In the genomic region with DNA sequence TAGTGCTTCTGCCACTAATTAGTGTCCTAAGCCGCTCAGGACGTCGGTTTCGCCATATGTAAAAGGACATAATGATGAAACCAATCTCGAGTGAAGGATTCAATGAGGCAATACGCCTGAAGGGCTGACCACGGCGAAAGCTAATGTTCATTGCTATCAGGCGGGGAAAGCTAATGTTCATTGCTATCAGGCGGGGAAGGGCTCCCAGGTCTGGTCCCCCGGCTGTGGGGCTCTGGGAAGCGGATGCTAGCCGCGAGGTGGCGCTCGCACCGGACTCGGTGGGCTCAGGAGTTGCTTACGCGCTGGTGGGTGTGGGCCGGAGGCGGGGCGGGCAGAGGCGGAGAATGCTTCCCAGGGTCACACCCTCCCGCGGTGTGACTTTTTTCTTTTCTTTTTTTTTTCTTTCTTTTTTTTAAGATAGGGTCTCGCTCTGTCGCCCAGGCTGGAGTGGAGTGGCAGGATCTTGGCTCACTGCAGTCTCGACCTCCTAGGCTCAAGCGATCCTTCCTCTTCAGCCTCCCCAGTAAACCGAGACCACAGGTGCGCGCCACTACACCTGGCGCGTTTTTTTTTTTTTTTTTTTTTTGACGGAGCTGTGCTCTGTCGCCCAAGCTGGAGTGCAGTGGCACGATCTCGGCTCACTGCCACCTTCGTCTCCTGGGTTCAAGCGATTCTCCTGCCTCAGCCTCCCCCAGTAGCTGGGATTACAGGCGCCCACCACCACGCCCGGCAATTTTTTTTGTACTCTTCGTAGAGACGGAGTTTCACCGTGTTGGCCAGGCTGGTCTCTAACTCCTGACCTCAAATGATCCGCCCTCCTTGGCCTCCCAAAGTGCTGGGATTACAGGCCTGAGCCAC, we compare ENCODE assay signal across 9 cellular contexts. TPM values are rescaled to one million over a fixed set of nuclear protein-coding genes. Genes with fewer than 3 reads are reported as not detected.
DNase-seq lines count a peak whose midpoint lies in the region; ATAC-seq, FAIRE-seq and TF ChIP-seq lines count a peak whose summit lies in the region.
"Had no signal": no experiment of that assay in that cellular context is flagged by ENCODE, and none has a peak within 500 bp of the region (broad histone marks: within the 10 kb centered on the region; RNA-seq: fewer than 3 reads in every experiment).

No MANE protein-coding gene starts in this region.

- no peaks in the 10 kb centered on the region for H3K9me3 Mint-ChIP-seq in activated CD4-positive, alpha-beta T cell treated with anti-CD3 and anti-CD28 coated beads, Interleukin-2, amount 10 ng/mL, durations not matched to agents 7 days and 5 days

- no peaks in the 10 kb centered on the region for H3K36me3 ChIP-seq in HepG2 (replicated peaks in 1 of 2; ENCODE audit: control insufficient read depth in 1 of 2, insufficient read depth in 2 of 2, low read length in 2 of 2)

- H3K4me3 ChIP-seq in HepG2 (replicated peaks in 1 of 3; ENCODE audit: insufficient read depth in 1 of 3, low read depth in 2 of 3, low read length in 3 of 3) = 0 out of 6 replicates have a peak overlapping the region, but pooled peaks of 1 of the 3 experiments have one; percentile 11

- intact Hi-C loops in HepG2 (cut with micrococcal nuclease; ENCODE audit: unreplicated experiment) = loop anchor here (1.0 kb wide), 2 partner anchors 28 to 35 kb away; a partner anchor contains a TSS

- no peak overlapping the region for H3K9ac ChIP-seq in HepG2 (ENCODE audit: insufficient read depth, low read depth, low read length)

- peak overlapping the region; percentile 63 for H3K4me3 Mint-ChIP-seq in activated CD4-positive, alpha-beta T cell treated with anti-CD3 and anti-CD28 coated beads, Interleukin-2, amount 10 ng/mL, durations not matched to agents 7 days and 5 days

- peak; percentile 77 for FAIRE-seq in HepG2 (lab: Jason Lieb, UNC)

- peak; percentile 91 for TF ChIP-seq CTCF in HepG2 (CRISPR knock-in tag; IDR thresholded peaks at IDR 0.05)

- no peaks in the 10 kb centered on the region for H4K20me1 ChIP-seq in HepG2 (ENCODE audit: insufficient read depth, low read length)

- H3K36me3 Mint-ChIP-seq in activated CD4-positive, alpha-beta T cell treated with anti-CD3 and anti-CD28 coated beads, Interleukin-2, amount 10 ng/mL, durations not matched to agents 7 days and 5 days (ENCODE audit: low read depth) = no peaks in the 10 kb centered on the region

- DNase-seq in EL (peak; percentile 89), NCI-H460 (ENCODE audit: extremely low read depth, low read depth) (peak; percentile 89), cortex of kidney (lab: John Stamatoyannopoulos, UW) (peak; percentile 25), HepG2 (ENCODE audit: low spot score) (peak; percentile 64)
- DNase-seq in activated CD4-positive, alpha-beta T cell treated with anti-CD3 and anti-CD28 coated beads, Interleukin-2, amount 10 ng/mL, durations not matched to agents 7 days and 5 days = peak; percentile 87
- DNase-seq in stimulated activated CD4-positive, alpha-beta T cell treated with anti-CD3 and anti-CD28 coated beads, Interleukin-4, amount 100 ng/mL, for 4 hours = peak; percentile 86 to 88

- H3K9me3 ChIP-seq in HepG2 (ENCODE audit: low read length) = no peaks in the 10 kb centered on the region

- 20% methylated on average over 41 of the region's 48 CpGs for WGBS in HepG2 (ENCODE audit: low lambda C conversion rate)

- no peak overlapping the region for H3K27ac ChIP-seq in HepG2 (ENCODE audit: extremely low read length, insufficient read depth, low read length)

- ATAC-seq in HG03103 (IDR thresholded peaks at IDR 0.05; ENCODE audit: low read depth, unreplicated experiment) (peak; percentile 52), HepG2 (peak; percentile 95), GM21390 (IDR thresholded peaks at IDR 0.05; ENCODE audit: unreplicated experiment) (no peak)

- no peaks in the 10 kb centered on the region for H3K79me2 ChIP-seq in HepG2 (ENCODE audit: insufficient read depth, low read length)

- H3K27ac Mint-ChIP-seq in activated CD4-positive, alpha-beta T cell treated with anti-CD3 and anti-CD28 coated beads, Interleukin-2, amount 10 ng/mL, durations not matched to agents 7 days and 5 days = peak overlapping the region; percentile 65

- TF ChIP-seq EP300 in HepG2 (IDR thresholded peaks at IDR 0.05; ENCODE audit: low read depth in 2 of 2, low read length in 2 of 2) (no peak), HepG2 (CRISPR knock-in tag; IDR thresholded peaks at IDR 0.05; ENCODE audit: borderline replicate concordance) (no peak)

- H2AFZ ChIP-seq in HepG2 (ENCODE audit: low read length) = no peak overlapping the region

- no peak overlapping the region; the same call in 1 of the 2 replicates for H3K4me2 ChIP-seq in HepG2 (ENCODE audit: low read depth, low read length)

- POLR2A ChIA-PET in activated CD4-positive, alpha-beta T cell treated with anti-CD3 and anti-CD28 coated beads, Interleukin-2, amount 10 ng/mL, durations not matched to agents 7 days and 5 days (lab: Charles Lee) = no interaction called here
- POLR2A ChIA-PET in HepG2 (lab: Yijun Ruan, JAX) = no interaction called here

- CTCF ChIA-PET in activated CD4-positive, alpha-beta T cell treated with anti-CD3 and anti-CD28 coated beads, Interleukin-2, amount 10 ng/mL, durations not matched to agents 7 days and 5 days (lab: Charles Lee) = interaction anchor here (0.6 to 5.3 kb wide), 28 partner anchors 11 to 1366 kb away, joined by 3 to 31 read pairs (median 4); a partner anchor contains a TSS
- CTCF ChIA-PET in HepG2 (lab: Yijun Ruan, JAX; ENCODE audit: low intra/inter-chr PET ratio, low total read pairs) = interaction anchor here (0.6 to 2.8 kb wide), 7 partner anchors 9 to 182 kb away, joined by 3 to 23 read pairs (median 3); a partner anchor contains a TSS

- peaks cover 24% of the 10 kb centered on the region for H3K4me1 Mint-ChIP-seq in activated CD4-positive, alpha-beta T cell treated with anti-CD3 and anti-CD28 coated beads, Interleukin-2, amount 10 ng/mL, durations not matched to agents 7 days and 5 days

- no peak for TF ChIP-seq POLR2A in HepG2 (IDR thresholded peaks at IDR 0.05; ENCODE audit: insufficient read depth in 1 of 2, low read depth in 2 of 2, low read length in 2 of 2)

- BruUV-seq in HepG2 (replicated peaks; lab: Mats Ljungman, UMichigan) = no TSS peak

- peaks cover 12% of the 10 kb centered on the region; the same call in 1 of the 2 replicates for H3K4me1 ChIP-seq in HepG2 (ENCODE audit: insufficient read depth, low read length)

- in situ Hi-C loops in HepG2 (cut with HindIII; ENCODE audit: extremely low pct_ligation_motif_present, low pct_unique_long_range_greater_than_20kb) = loop anchor here (5.0 kb wide), 1 partner anchor 35 kb away; no protein-coding TSS in a partner anchor

- peaks cover 50% of the 10 kb centered on the region for H3K27me3 Mint-ChIP-seq in activated CD4-positive, alpha-beta T cell treated with anti-CD3 and anti-CD28 coated beads, Interleukin-2, amount 10 ng/mL, durations not matched to agents 7 days and 5 days

- peak; percentile 70 for TF ChIP-seq RAD21 in HepG2 (CRISPR knock-in tag; IDR thresholded peaks at IDR 0.05)

- H3K27me3 ChIP-seq in HepG2 (ENCODE audit: control insufficient read depth in 1 of 2, insufficient read depth in 2 of 2, low read length in 2 of 2) = peaks cover 4 to 68% of the 10 kb centered on the region in 2 experiments; a peak in 4 of 5 replicates

RNA-seq across cellular contexts. Expression of a gene that starts 1.1 kb away (rescaled TPM):
- total RNA-seq in NCI-H460 (2014; rRNA removed; shearing (Covaris generic)) = 0.27 and 0.29 TPM in 2 replicates
- polyA plus RNA-seq in NCI-H460 (2014; cell fraction: nucleus; rRNA removed) = 1.5 and 2.2 TPM in 2 replicates
- total RNA-seq in activated CD4-positive, alpha-beta T cell treated with anti-CD3 and anti-CD28 coated beads, Interleukin-2, amount 10 ng/mL, durations not matched to agents 7 days and 5 days = under 1 TPM; 0.07 to 0.15 TPM
- 0.06 and 0.27 TPM in 2 replicates for total RNA-seq in HepG2 (2016; rRNA removed; fragmentation: Illumina TruSeq; extraction: Trizol)
- not detected in 2 replicates for total RNA-seq in HepG2 (2016; cell fraction: cytosol; rRNA removed; fragmentation: Illumina TruSeq; extraction: Trizol; ENCODE audit: low read depth)
- 0.09 TPM in 1 of 2 replicates, not detected in the other for total RNA-seq in HepG2 (2016; cell fraction: insoluble cytoplasmic fraction; rRNA removed; fragmentation: Illumina TruSeq; extraction: Trizol)
- total RNA-seq in HepG2 (2016; cell fraction: membrane; rRNA removed; fragmentation: Illumina TruSeq; extraction: Trizol) = 0.07 TPM in 1 of 2 replicates, not detected in the other
- not detected in 2 replicates for total RNA-seq in HepG2 (2016; cell fraction: nucleus; rRNA removed; fragmentation: Illumina TruSeq; extraction: Trizol)
- polyA plus RNA-seq in HepG2 (2011; rRNA removed) = 0.39 and 0.41 TPM in 2 replicates
- 0.12 and 0.20 TPM in 2 replicates for polyA plus RNA-seq in HepG2 (2011; cell fraction: cytosol; rRNA removed)
- polyA plus RNA-seq in HepG2 (2011; cell fraction: nucleus; rRNA removed) = 1.7 and 2.6 TPM in 2 replicates
- 0.03 and 0.21 TPM in 2 replicates for polyA plus RNA-seq in HepG2 (2012)
- polyA plus RNA-seq in HepG2 (2016; cell fraction: cytosol; fragmentation: Illumina TruSeq; extraction: Trizol; ENCODE audit: low read depth) = 0.10 TPM in 1 of 2 replicates, not detected in the other
- polyA plus RNA-seq in HepG2 (2016; cell fraction: insoluble cytoplasmic fraction; fragmentation: Illumina TruSeq; extraction: Trizol; ENCODE audit: low read depth) = not detected in 2 replicates
- polyA plus RNA-seq in HepG2 (2016; cell fraction: membrane; fragmentation: Illumina TruSeq; extraction: Trizol; ENCODE audit: low read depth) = 0.06 and 0.17 TPM in 2 replicates
- polyA plus RNA-seq in HepG2 (2016; cell fraction: nucleus; fragmentation: Illumina TruSeq; extraction: Trizol; ENCODE audit: insufficient read depth, low read depth) = 0.79 and 1.1 TPM in 2 replicates
- 0.20 and 0.98 TPM in 2 replicates for polyA minus RNA-seq in HepG2 (2011; rRNA and poly(A)+ RNA removed; ENCODE audit: low replicate concordance)
- polyA minus RNA-seq in HepG2 (2011; cell fraction: cytosol; rRNA and poly(A)+ RNA removed) = not detected in 2 replicates
- polyA minus RNA-seq in HepG2 (2011; cell fraction: nucleus; rRNA and poly(A)+ RNA removed) = 0.13 and 0.50 TPM in 2 replicates

RNA-seq across cellular contexts. Expression of a gene that starts 28.0 kb away (rescaled TPM):
- not detected in 2 replicates for total RNA-seq in NCI-H460 (2014; rRNA removed; shearing (Covaris generic))
- polyA plus RNA-seq in NCI-H460 (2014; cell fraction: nucleus; rRNA removed) = 0.38 TPM in 1 of 2 replicates, not detected in the other
- not detected for total RNA-seq in activated CD4-positive, alpha-beta T cell treated with anti-CD3 and anti-CD28 coated beads, Interleukin-2, amount 10 ng/mL, durations not matched to agents 7 days and 5 days
- total RNA-seq in HepG2 (2016; rRNA removed; fragmentation: Illumina TruSeq; extraction: Trizol) = not detected in 2 replicates
- not detected in 2 replicates for total RNA-seq in HepG2 (2016; cell fraction: cytosol; rRNA removed; fragmentation: Illumina TruSeq; extraction: Trizol; ENCODE audit: low read depth)
- not detected in 2 replicates for total RNA-seq in HepG2 (2016; cell fraction: insoluble cytoplasmic fraction; rRNA removed; fragmentation: Illumina TruSeq; extraction: Trizol)
- not detected in 2 replicates for total RNA-seq in HepG2 (2016; cell fraction: membrane; rRNA removed; fragmentation: Illumina TruSeq; extraction: Trizol)
- not detected in 2 replicates for total RNA-seq in HepG2 (2016; cell fraction: nucleus; rRNA removed; fragmentation: Illumina TruSeq; extraction: Trizol)
- polyA plus RNA-seq in HepG2 (2011; rRNA removed) = not detected in 2 replicates
- polyA plus RNA-seq in HepG2 (2011; cell fraction: cytosol; rRNA removed) = not detected in 2 replicates
- polyA plus RNA-seq in HepG2 (2011; cell fraction: nucleus; rRNA removed) = not detected in 2 replicates
- not detected in 2 replicates for polyA plus RNA-seq in HepG2 (2012)
- polyA plus RNA-seq in HepG2 (2016; cell fraction: cytosol; fragmentation: Illumina TruSeq; extraction: Trizol; ENCODE audit: low read depth) = not detected in 2 replicates
- polyA plus RNA-seq in HepG2 (2016; cell fraction: insoluble cytoplasmic fraction; fragmentation: Illumina TruSeq; extraction: Trizol; ENCODE audit: low read depth) = not detected in 2 replicates
- not detected in 2 replicates for polyA plus RNA-seq in HepG2 (2016; cell fraction: membrane; fragmentation: Illumina TruSeq; extraction: Trizol; ENCODE audit: low read depth)
- polyA plus RNA-seq in HepG2 (2016; cell fraction: nucleus; fragmentation: Illumina TruSeq; extraction: Trizol; ENCODE audit: insufficient read depth, low read depth) = not detected in 2 replicates
- not detected in 2 replicates for polyA minus RNA-seq in HepG2 (2011; rRNA and poly(A)+ RNA removed; ENCODE audit: low replicate concordance)
- not detected in 2 replicates for polyA minus RNA-seq in HepG2 (2011; cell fraction: cytosol; rRNA and poly(A)+ RNA removed)
- polyA minus RNA-seq in HepG2 (2011; cell fraction: nucleus; rRNA and poly(A)+ RNA removed) = not detected in 2 replicates
- polyA plus RNA-seq: urinary bladder had no signal

RNA-seq across cellular contexts. Expression of a gene that starts 31.8 kb away (rescaled TPM):
- 5.5 and 6.0 TPM in 2 replicates for total RNA-seq in NCI-H460 (2014; rRNA removed; shearing (Covaris generic))
- polyA plus RNA-seq in NCI-H460 (2014; cell fraction: nucleus; rRNA removed) = 15.9 and 19.0 TPM in 2 replicates
- 1 to 10 TPM; 1.9 to 2.0 TPM for total RNA-seq in activated CD4-positive, alpha-beta T cell treated with anti-CD3 and anti-CD28 coated beads, Interleukin-2, amount 10 ng/mL, durations not matched to agents 7 days and 5 days
- total RNA-seq in HepG2 (2016; rRNA removed; fragmentation: Illumina TruSeq; extraction: Trizol) = not detected in 2 replicates
- total RNA-seq in HepG2 (2016; cell fraction: cytosol; rRNA removed; fragmentation: Illumina TruSeq; extraction: Trizol; ENCODE audit: low read depth) = not detected in 2 replicates
- total RNA-seq in HepG2 (2016; cell fraction: insoluble cytoplasmic fraction; rRNA removed; fragmentation: Illumina TruSeq; extraction: Trizol) = not detected in 2 replicates
- total RNA-seq in HepG2 (2016; cell fraction: membrane; rRNA removed; fragmentation: Illumina TruSeq; extraction: Trizol) = not detected in 2 replicates
- total RNA-seq in HepG2 (2016; cell fraction: nucleus; rRNA removed; fragmentation: Illumina TruSeq; extraction: Trizol) = not detected in 2 replicates
- not detected in 2 replicates for polyA plus RNA-seq in HepG2 (2011; rRNA removed)
- not detected in 2 replicates for polyA plus RNA-seq in HepG2 (2011; cell fraction: cytosol; rRNA removed)
- polyA plus RNA-seq in HepG2 (2011; cell fraction: nucleus; rRNA removed) = not detected in 2 replicates
- not detected in 2 replicates for polyA plus RNA-seq in HepG2 (2012)
- polyA plus RNA-seq in HepG2 (2016; cell fraction: cytosol; fragmentation: Illumina TruSeq; extraction: Trizol; ENCODE audit: low read depth) = not detected in 2 replicates
- not detected in 2 replicates for polyA plus RNA-seq in HepG2 (2016; cell fraction: insoluble cytoplasmic fraction; fragmentation: Illumina TruSeq; extraction: Trizol; ENCODE audit: low read depth)
- not detected in 2 replicates for polyA plus RNA-seq in HepG2 (2016; cell fraction: membrane; fragmentation: Illumina TruSeq; extraction: Trizol; ENCODE audit: low read depth)
- not detected in 2 replicates for polyA plus RNA-seq in HepG2 (2016; cell fraction: nucleus; fragmentation: Illumina TruSeq; extraction: Trizol; ENCODE audit: insufficient read depth, low read depth)
- 0.08 and 0.19 TPM in 2 replicates for polyA minus RNA-seq in HepG2 (2011; rRNA and poly(A)+ RNA removed; ENCODE audit: low replicate concordance)
- not detected in 2 replicates for polyA minus RNA-seq in HepG2 (2011; cell fraction: cytosol; rRNA and poly(A)+ RNA removed)
- polyA minus RNA-seq in HepG2 (2011; cell fraction: nucleus; rRNA and poly(A)+ RNA removed) = not detected in 2 replicates

RNA-seq across cellular contexts. Expression of a gene that starts 33.5 kb away (rescaled TPM):
- 0.17 and 0.42 TPM in 2 replicates for total RNA-seq in NCI-H460 (2014; rRNA removed; shearing (Covaris generic))
- 0.10 and 0.72 TPM in 2 replicates for polyA plus RNA-seq in NCI-H460 (2014; cell fraction: nucleus; rRNA removed)
- under 1 TPM in 1 of 2 experiments, not detected in 1; 0.05 TPM for total RNA-seq in activated CD4-positive, alpha-beta T cell treated with anti-CD3 and anti-CD28 coated beads, Interleukin-2, amount 10 ng/mL, durations not matched to agents 7 days and 5 days
- total RNA-seq in HepG2 (2016; rRNA removed; fragmentation: Illumina TruSeq; extraction: Trizol) = not detected in 2 replicates
- total RNA-seq in HepG2 (2016; cell fraction: cytosol; rRNA removed; fragmentation: Illumina TruSeq; extraction: Trizol; ENCODE audit: low read depth) = not detected in 2 replicates
- not detected in 2 replicates for total RNA-seq in HepG2 (2016; cell fraction: insoluble cytoplasmic fraction; rRNA removed; fragmentation: Illumina TruSeq; extraction: Trizol)
- not detected in 2 replicates for total RNA-seq in HepG2 (2016; cell fraction: membrane; rRNA removed; fragmentation: Illumina TruSeq; extraction: Trizol)
- not detected in 2 replicates for total RNA-seq in HepG2 (2016; cell fraction: nucleus; rRNA removed; fragmentation: Illumina TruSeq; extraction: Trizol)
- not detected in 2 replicates for polyA plus RNA-seq in HepG2 (2011; rRNA removed)
- polyA plus RNA-seq in HepG2 (2011; cell fraction: cytosol; rRNA removed) = not detected in 2 replicates
- not detected in 2 replicates for polyA plus RNA-seq in HepG2 (2011; cell fraction: nucleus; rRNA removed)
- polyA plus RNA-seq in HepG2 (2012) = not detected in 2 replicates
- not detected in 2 replicates for polyA plus RNA-seq in HepG2 (2016; cell fraction: cytosol; fragmentation: Illumina TruSeq; extraction: Trizol; ENCODE audit: low read depth)
- not detected in 2 replicates for polyA plus RNA-seq in HepG2 (2016; cell fraction: insoluble cytoplasmic fraction; fragmentation: Illumina TruSeq; extraction: Trizol; ENCODE audit: low read depth)
- polyA plus RNA-seq in HepG2 (2016; cell fraction: membrane; fragmentation: Illumina TruSeq; extraction: Trizol; ENCODE audit: low read depth) = not detected in 2 replicates
- polyA plus RNA-seq in HepG2 (2016; cell fraction: nucleus; fragmentation: Illumina TruSeq; extraction: Trizol; ENCODE audit: insufficient read depth, low read depth) = not detected in 2 replicates
- not detected in 2 replicates for polyA minus RNA-seq in HepG2 (2011; rRNA and poly(A)+ RNA removed; ENCODE audit: low replicate concordance)
- not detected in 2 replicates for polyA minus RNA-seq in HepG2 (2011; cell fraction: cytosol; rRNA and poly(A)+ RNA removed)
- not detected in 2 replicates for polyA minus RNA-seq in HepG2 (2011; cell fraction: nucleus; rRNA and poly(A)+ RNA removed)

Comparison
In these comparisons a context has a peak if more than half of its experiments do, and no peak if none do; other contexts are left out.
1. DNase-seq: peak in every context shown above with its lines; median percentile 89 in EL; 89 in NCI-H460; 87 in activated CD4-positive, alpha-beta T cell treated with anti-CD3 and anti-CD28 coated beads, Interleukin-2, amount 10 ng/mL, durations not matched to agents 7 days and 5 days; 87 in stimulated activated CD4-positive, alpha-beta T cell treated with anti-CD3 and anti-CD28 coated beads, Interleukin-4, amount 100 ng/mL, for 4 hours; 64 in HepG2; 25 in cortex of kidney.